8 cellular contexts compared by ENCODE assay signal in genomic region chr10:43649149-43649523, GRCh38. TPM values are rescaled to one million over a fixed set of nuclear protein-coding genes. Genes with fewer than 3 reads are reported as not detected.
DNase-seq lines count a peak whose midpoint lies in the region; ATAC-seq, FAIRE-seq and TF ChIP-seq lines count a peak whose summit lies in the region.

No MANE protein-coding gene starts in this region.

- H2BK5ac ChIP-seq in mesendoderm (ENCODE audit: low read length): no peak overlapping the region

- no peak for FAIRE-seq in bronchial epithelial cell (lab: Jason Lieb, UNC)
- FAIRE-seq in D721Med (lab: Jason Lieb, UNC): no peak

- no CpG with 5 or more reads among the region's 15 CpGs for WGBS in mesendoderm (ENCODE audit: extremely low coverage, insufficient coverage, low lambda C conversion rate)

- no peaks in the 10 kb centered on the region for H3K79me2 ChIP-seq in mesendoderm (ENCODE audit: control insufficient read depth, insufficient read depth, low read length)

- H2AK5ac ChIP-seq in mesendoderm (ENCODE audit: low read length): no peak overlapping the region

- H2BK120ac ChIP-seq in mesendoderm (ENCODE audit: low read depth, low read length): no peak overlapping the region

- H3K18ac ChIP-seq in mesendoderm (ENCODE audit: low read length): no peak overlapping the region

- ATAC-seq in GM19023 (IDR thresholded peaks at IDR 0.05; ENCODE audit: unreplicated experiment) (peak; percentile 4), HG03521 (IDR thresholded peaks at IDR 0.05; ENCODE audit: unreplicated experiment) (no peak)

- no peak overlapping the region for H3K23ac ChIP-seq in mesendoderm (ENCODE audit: low read length)

- DNase-seq in bronchial epithelial cell (ENCODE audit: low read depth) (peak; percentile 29), mesendoderm (no peak), SW 1271 (lab: John Stamatoyannopoulos, UW) (no peak), NCI-H526 treated with DMSO at 0.1 percent for 48 hours (lab: John Stamatoyannopoulos, UW) (no peak), D721Med (ENCODE audit: insufficient read length, low spot score) (no peak)

- H3K4me1 ChIP-seq in HUES48 (ENCODE audit: control insufficient read depth, insufficient read depth, low read length) (no peaks in the 10 kb centered on the region), mesendoderm (ENCODE audit: control insufficient read depth, low read depth, low read length) (no peaks in the 10 kb centered on the region)

- H3K4me2 ChIP-seq in mesendoderm (ENCODE audit: low read length): peak overlapping the region; percentile 97

- H4K5ac ChIP-seq in mesendoderm (ENCODE audit: low read length): no peak overlapping the region

- no peak overlapping the region for H3K4ac ChIP-seq in mesendoderm (ENCODE audit: low read depth, low read length)

- no peak overlapping the region for H4K8ac ChIP-seq in mesendoderm (ENCODE audit: low read depth, low read length)

- H3K9me3 ChIP-seq in HUES48 (ENCODE audit: control insufficient read depth, insufficient read depth, low read length): peaks cover 26% of the 10 kb centered on the region

- H3K36me3 ChIP-seq in HUES48 (ENCODE audit: control insufficient read depth, insufficient read depth, low read length): peaks cover 20% of the 10 kb centered on the region
- peaks cover 6% of the 10 kb centered on the region for H3K36me3 ChIP-seq in bronchial epithelial cell (ENCODE audit: control insufficient read depth, insufficient read depth, low read length)
- H3K36me3 ChIP-seq in mesendoderm (ENCODE audit: control insufficient read depth, insufficient read depth, low read length): peaks cover 7% of the 10 kb centered on the region

- H3K27me3 ChIP-seq in HUES48 (ENCODE audit: control insufficient read depth, insufficient read depth, low read length) (peaks cover 19% of the 10 kb centered on the region), bronchial epithelial cell (ENCODE audit: control insufficient read depth, insufficient read depth, low read length) (no peaks in the 10 kb centered on the region), mesendoderm (ENCODE audit: insufficient read depth, low read length, poor library complexity) (no peaks in the 10 kb centered on the region)

- H3K9ac ChIP-seq in HUES48 (ENCODE audit: low read depth, low read length): no peak overlapping the region
- H3K9ac ChIP-seq in mesendoderm (ENCODE audit: low read length): peak overlapping the region; percentile 70

- no peak for TF ChIP-seq CTCF in bronchial epithelial cell (IDR thresholded peaks at IDR 0.05; ENCODE audit: insufficient read depth, low read length, severe bottlenecking)
- no peak for TF ChIP-seq CTCF in D721Med (IDR thresholded peaks at IDR 0.05; ENCODE audit: insufficient read depth, missing control alignments)

- H3K79me1 ChIP-seq in mesendoderm (ENCODE audit: low read length): no peaks in the 10 kb centered on the region

- peak overlapping the region; percentile 92 for H3K56ac ChIP-seq in mesendoderm (ENCODE audit: low read length)

- no peak overlapping the region for H2BK15ac ChIP-seq in mesendoderm (replicated peaks; ENCODE audit: low read depth)

- no peak overlapping the region for H3K27ac ChIP-seq in HUES48 (ENCODE audit: low read depth, low read length)
- no peak overlapping the region for H3K27ac ChIP-seq in mesendoderm (ENCODE audit: low read depth, low read length)

- H3K4me3 ChIP-seq in HUES48 (ENCODE audit: low read depth, low read length) (peak overlapping the region; percentile 75), bronchial epithelial cell (ENCODE audit: low read depth, low read length) (peak overlapping the region; percentile 64), mesendoderm (ENCODE audit: low read length) (peak overlapping the region; percentile 45)

RNA-seq across cellular contexts. Expression of gene ZNF32, which starts 0.5 kb away (rescaled TPM):
- 20.5 and 35.7 TPM in 2 replicates for total RNA-seq in bronchial epithelial cell
- 21.5 TPM for polyA plus RNA-seq in mesendoderm (2013, experiment 1 of 2)
- 22.4 TPM for polyA plus RNA-seq in mesendoderm (2013, experiment 2 of 2)

RNA-seq across cellular contexts. Expression of gene ZNF485, which starts 42.9 kb away (rescaled TPM):
- 2.4 and 4.7 TPM in 2 replicates for total RNA-seq in bronchial epithelial cell
- polyA plus RNA-seq in mesendoderm (2013, experiment 1 of 2): 4.3 TPM
- polyA plus RNA-seq in mesendoderm (2013, experiment 2 of 2): 4.6 TPM
